19 cellular contexts compared by ENCODE assay signal in genomic region chrX:1529328-1529727, GRCh38. TPM values are rescaled to one million over a fixed set of nuclear protein-coding genes. Genes with fewer than 3 reads are reported as not detected.
DNase-seq lines count a peak whose midpoint lies in the region; ATAC-seq, FAIRE-seq and TF ChIP-seq lines count a peak whose summit lies in the region.
"Had no signal": no experiment of that assay in that cellular context is flagged by ENCODE, and none has a peak within 500 bp of the region (broad histone marks: within the 10 kb centered on the region; RNA-seq: fewer than 3 reads in every experiment).

No MANE protein-coding gene starts in this region.

- FAIRE-seq in GM12892 (lab: Jason Lieb, UNC) (peak; percentile 64), HepG2 (lab: Jason Lieb, UNC) (no peak)
- FAIRE-seq: H1 had no signal

- H3K36me3 ChIP-seq in HepG2 (replicated peaks in 1 of 2; ENCODE audit: control insufficient read depth in 1 of 2, insufficient read depth in 2 of 2, low read length in 2 of 2): no peaks in the 10 kb centered on the region
- H3K36me3 ChIP-seq: MG63 had no signal

- CTCF ChIA-PET in HepG2 (lab: Yijun Ruan, JAX; ENCODE audit: low intra/inter-chr PET ratio, low total read pairs): no interaction called here

- H3K27me3 ChIP-seq in HepG2 (ENCODE audit: control insufficient read depth in 1 of 2, insufficient read depth in 2 of 2, low read length in 2 of 2): no peaks in the 10 kb centered on the region

- H3K27ac ChIP-seq in HepG2 (ENCODE audit: extremely low read length, insufficient read depth, low read length): no peak overlapping the region

- H3K36me3 Mint-ChIP-seq in activated T-cell treated with anti-CD3 and anti-CD28 coated beads, Interleukin-2, amount 50 U/mL, for 24 hours (ENCODE audit: low read depth): peaks cover 5% of the 10 kb centered on the region
- no peaks in the 10 kb centered on the region for H3K36me3 Mint-ChIP-seq in activated T-cell treated with anti-CD3 and anti-CD28 coated beads, Interleukin-2, amount 50 U/mL, for 4 hours (ENCODE audit: insufficient read depth)
- H3K36me3 Mint-ChIP-seq in chondrocyte (ENCODE audit: low read depth): no peaks in the 10 kb centered on the region
- peaks cover 2% of the 10 kb centered on the region for H3K36me3 Mint-ChIP-seq in stimulated activated effector memory CD8-positive, alpha-beta T cell treated with anti-CD3 and anti-CD28 coated beads, Interleukin-12 subunit alpha, Interleukin-12 subunit beta, amount 100 ng/mL, for 72 hours
- H3K36me3 Mint-ChIP-seq in activated naive CD8-positive, alpha-beta T cell treated with anti-CD3 and anti-CD28 coated beads for 36 hours: no peaks in the 10 kb centered on the region

- intact Hi-C loops in HepG2 (cut with micrococcal nuclease; ENCODE audit: unreplicated experiment): no loop called here

- TF ChIP-seq CTCF in chondrocyte (IDR thresholded peaks at IDR 0.05) (no peak), HepG2 (CRISPR knock-in tag; IDR thresholded peaks at IDR 0.05) (no peak)

- TF ChIP-seq RAD21 in HepG2 (CRISPR knock-in tag; IDR thresholded peaks at IDR 0.05): no peak

- TF ChIP-seq POLR2A in GM12892 (IDR thresholded peaks at IDR 0.05; ENCODE audit: low read depth, low read length) (no peak; the same call in 1 of the 2 replicates), HepG2 (IDR thresholded peaks at IDR 0.05; ENCODE audit: insufficient read depth in 1 of 2, low read depth in 2 of 2, low read length in 2 of 2) (no peak)

- POLR2A ChIA-PET in HepG2 (lab: Yijun Ruan, JAX): no interaction called here

- H3K9me3 ChIP-seq in HepG2 (ENCODE audit: low read length): no peaks in the 10 kb centered on the region; the same call in 1 of the 2 replicates

- no peak for ATAC-seq in activated T-cell treated with anti-CD3 and anti-CD28 coated beads, Interleukin-2, amount 50 U/mL, for 4 hours
- peak; percentile 58 for ATAC-seq in stimulated activated effector memory CD8-positive, alpha-beta T cell treated with anti-CD3 and anti-CD28 coated beads, Interleukin-12 subunit alpha, Interleukin-12 subunit beta, amount 100 ng/mL, for 72 hours
- ATAC-seq in HepG2 (no peak), HG03442 (IDR thresholded peaks at IDR 0.05; ENCODE audit: unreplicated experiment) (no peak)

- H2AFZ ChIP-seq in HepG2 (ENCODE audit: low read length): no peak overlapping the region

- no peaks in the 10 kb centered on the region for H4K20me1 ChIP-seq in HepG2 (ENCODE audit: insufficient read depth, low read length)

- no CpG with 5 or more reads among the region's 2 CpGs for WGBS in HepG2 (ENCODE audit: low lambda C conversion rate)

- no peak overlapping the region for H3K4me2 ChIP-seq in HepG2 (ENCODE audit: low read depth, low read length)

- peak; percentile 30 for DNase-seq in activated T-cell treated with anti-CD3 and anti-CD28 coated beads, Interleukin-2, amount 50 U/mL, for 24 hours
- no peak for DNase-seq in activated T-cell treated with anti-CD3 and anti-CD28 coated beads, Interleukin-2, amount 50 U/mL, for 4 hours
- DNase-seq in GM12892 (ENCODE audit: insufficient read length) (no peak), chondrocyte (ENCODE audit: low spot score) (peak; percentile 27), HepG2 (ENCODE audit: low spot score) (no peak)
- DNase-seq in stimulated activated effector memory CD8-positive, alpha-beta T cell treated with anti-CD3 and anti-CD28 coated beads, Interleukin-12 subunit alpha, Interleukin-12 subunit beta, amount 100 ng/mL, for 72 hours (ENCODE audit: low spot score in 2 of 2): peak in 1 of 2 donors; percentile 74
- no peak for DNase-seq in activated naive CD8-positive, alpha-beta T cell treated with anti-CD3 and anti-CD28 coated beads for 36 hours
- DNase-seq: ACHN; CD4-positive, alpha-beta memory T cell; DMS79; GDM1; KG1; MG63; NCI-H1105; NCI-H187; NCI-H446; NCI-H748 treated with DMSO at 0.1 percent for 48 hours had no signal

- H3K79me2 ChIP-seq in HepG2 (ENCODE audit: insufficient read depth, low read length): no peaks in the 10 kb centered on the region

- H3K4me3 ChIP-seq in HepG2 (replicated peaks in 1 of 3; ENCODE audit: insufficient read depth in 1 of 3, low read depth in 2 of 3, low read length in 3 of 3): no peak overlapping the region
- H3K4me3 ChIP-seq: MG63 had no signal

- BruUV-seq in HepG2 (replicated peaks; lab: Mats Ljungman, UMichigan): no TSS peak

- peaks cover 7% of the 10 kb centered on the region for H3K4me1 Mint-ChIP-seq in activated T-cell treated with anti-CD3 and anti-CD28 coated beads, Interleukin-2, amount 50 U/mL, for 24 hours (ENCODE audit: low read depth)
- H3K4me1 Mint-ChIP-seq in activated T-cell treated with anti-CD3 and anti-CD28 coated beads, Interleukin-2, amount 50 U/mL, for 4 hours (ENCODE audit: low read depth): peaks cover 8% of the 10 kb centered on the region
- H3K4me1 Mint-ChIP-seq in chondrocyte (ENCODE audit: low read depth): no peaks in the 10 kb centered on the region
- H3K4me1 Mint-ChIP-seq in stimulated activated effector memory CD8-positive, alpha-beta T cell treated with anti-CD3 and anti-CD28 coated beads, Interleukin-12 subunit alpha, Interleukin-12 subunit beta, amount 100 ng/mL, for 72 hours: peaks cover 6% of the 10 kb centered on the region
- H3K4me1 Mint-ChIP-seq in activated naive CD8-positive, alpha-beta T cell treated with anti-CD3 and anti-CD28 coated beads for 36 hours: no peaks in the 10 kb centered on the region

- TF ChIP-seq EP300 in HepG2 (IDR thresholded peaks at IDR 0.05; ENCODE audit: low read depth in 2 of 2, low read length in 2 of 2) (no peak), HepG2 (CRISPR knock-in tag; IDR thresholded peaks at IDR 0.05; ENCODE audit: borderline replicate concordance) (no peak)

- H3K4me1 ChIP-seq in HepG2 (ENCODE audit: insufficient read depth, low read length): peaks cover 2% of the 10 kb centered on the region

- in situ Hi-C loops in HepG2 (cut with HindIII; ENCODE audit: extremely low pct_ligation_motif_present, low pct_unique_long_range_greater_than_20kb): no loop called here

- no peak overlapping the region for H3K27ac Mint-ChIP-seq in activated T-cell treated with anti-CD3 and anti-CD28 coated beads, Interleukin-2, amount 50 U/mL, for 24 hours
- H3K27ac Mint-ChIP-seq in chondrocyte (ENCODE audit: unreplicated experiment): no peak overlapping the region
- no peak overlapping the region for H3K27ac Mint-ChIP-seq in stimulated activated effector memory CD8-positive, alpha-beta T cell treated with anti-CD3 and anti-CD28 coated beads, Interleukin-12 subunit alpha, Interleukin-12 subunit beta, amount 100 ng/mL, for 72 hours
- no peak overlapping the region for H3K27ac Mint-ChIP-seq in activated naive CD8-positive, alpha-beta T cell treated with anti-CD3 and anti-CD28 coated beads for 36 hours
- H3K27ac Mint-ChIP-seq: CD4-positive, alpha-beta memory T cell had no signal

- H3K9me3 Mint-ChIP-seq in activated T-cell treated with anti-CD3 and anti-CD28 coated beads, Interleukin-2, amount 50 U/mL, for 24 hours: no peaks in the 10 kb centered on the region
- H3K9me3 Mint-ChIP-seq in activated T-cell treated with anti-CD3 and anti-CD28 coated beads, Interleukin-2, amount 50 U/mL, for 4 hours: no peaks in the 10 kb centered on the region
- no peaks in the 10 kb centered on the region for H3K9me3 Mint-ChIP-seq in chondrocyte (ENCODE audit: low read depth)
- no peaks in the 10 kb centered on the region for H3K9me3 Mint-ChIP-seq in stimulated activated effector memory CD8-positive, alpha-beta T cell treated with anti-CD3 and anti-CD28 coated beads, Interleukin-12 subunit alpha, Interleukin-12 subunit beta, amount 100 ng/mL, for 72 hours
- H3K9me3 Mint-ChIP-seq in activated naive CD8-positive, alpha-beta T cell treated with anti-CD3 and anti-CD28 coated beads for 36 hours: no peaks in the 10 kb centered on the region
- H3K9me3 Mint-ChIP-seq: CD4-positive, alpha-beta memory T cell had no signal

- no peak overlapping the region for H3K9ac ChIP-seq in HepG2 (ENCODE audit: insufficient read depth, low read depth, low read length)

- no peaks in the 10 kb centered on the region for H3K27me3 Mint-ChIP-seq in activated T-cell treated with anti-CD3 and anti-CD28 coated beads, Interleukin-2, amount 50 U/mL, for 24 hours
- no peaks in the 10 kb centered on the region for H3K27me3 Mint-ChIP-seq in activated T-cell treated with anti-CD3 and anti-CD28 coated beads, Interleukin-2, amount 50 U/mL, for 4 hours (ENCODE audit: low read depth)
- no peaks in the 10 kb centered on the region for H3K27me3 Mint-ChIP-seq in chondrocyte (ENCODE audit: low read depth)
- H3K27me3 Mint-ChIP-seq in activated naive CD8-positive, alpha-beta T cell treated with anti-CD3 and anti-CD28 coated beads for 36 hours: no peaks in the 10 kb centered on the region
- H3K27me3 Mint-ChIP-seq: CD4-positive, alpha-beta memory T cell had no signal

- no peak overlapping the region for H3K4me3 Mint-ChIP-seq in activated T-cell treated with anti-CD3 and anti-CD28 coated beads, Interleukin-2, amount 50 U/mL, for 24 hours
- H3K4me3 Mint-ChIP-seq in activated T-cell treated with anti-CD3 and anti-CD28 coated beads, Interleukin-2, amount 50 U/mL, for 4 hours: no peak overlapping the region
- H3K4me3 Mint-ChIP-seq in chondrocyte (ENCODE audit: unreplicated experiment): no peak overlapping the region
- no peak overlapping the region for H3K4me3 Mint-ChIP-seq in stimulated activated effector memory CD8-positive, alpha-beta T cell treated with anti-CD3 and anti-CD28 coated beads, Interleukin-12 subunit alpha, Interleukin-12 subunit beta, amount 100 ng/mL, for 72 hours
- H3K4me3 Mint-ChIP-seq in activated naive CD8-positive, alpha-beta T cell treated with anti-CD3 and anti-CD28 coated beads for 36 hours: no peak overlapping the region
- H3K4me3 Mint-ChIP-seq: CD4-positive, alpha-beta memory T cell had no signal

RNA-seq across cellular contexts. Expression of gene P2RY8, which starts 7.7 kb away (rescaled TPM):
- total RNA-seq in activated T-cell treated with anti-CD3 and anti-CD28 coated beads, Interleukin-2, amount 50 U/mL, for 4 hours: 10 to 100 TPM; 14.4 to 22.2 (median 18.4) TPM
- polyA plus RNA-seq in GM12892 (2012; ENCODE audit: missing spikeins): 31.4 TPM
- total RNA-seq in chondrocyte: not detected in 3 replicates
- total RNA-seq in HepG2 (2016; rRNA removed; fragmentation: Illumina TruSeq; extraction: Trizol): 0.66 and 1.0 TPM in 2 replicates
- total RNA-seq in HepG2 (2016; cell fraction: cytosol; rRNA removed; fragmentation: Illumina TruSeq; extraction: Trizol; ENCODE audit: low read depth): 0.09 and 0.10 TPM in 2 replicates
- 0.68 and 1.1 TPM in 2 replicates for total RNA-seq in HepG2 (2016; cell fraction: insoluble cytoplasmic fraction; rRNA removed; fragmentation: Illumina TruSeq; extraction: Trizol)
- total RNA-seq in HepG2 (2016; cell fraction: membrane; rRNA removed; fragmentation: Illumina TruSeq; extraction: Trizol): 0.31 and 0.34 TPM in 2 replicates
- 1.0 and 1.6 TPM in 2 replicates for total RNA-seq in HepG2 (2016; cell fraction: nucleus; rRNA removed; fragmentation: Illumina TruSeq; extraction: Trizol)
- polyA plus RNA-seq in HepG2 (2011; rRNA removed): 1.3 and 3.1 TPM in 2 replicates
- polyA plus RNA-seq in HepG2 (2011; cell fraction: cytosol; rRNA removed): 2.0 and 2.3 TPM in 2 replicates
- 1.5 and 1.8 TPM in 2 replicates for polyA plus RNA-seq in HepG2 (2011; cell fraction: nucleus; rRNA removed)
- polyA plus RNA-seq in HepG2 (2012): 2.1 and 2.4 TPM in 2 replicates
- 0.08 and 0.09 TPM in 2 replicates for polyA plus RNA-seq in HepG2 (2016; cell fraction: cytosol; fragmentation: Illumina TruSeq; extraction: Trizol; ENCODE audit: low read depth)
- 0.65 and 0.91 TPM in 2 replicates for polyA plus RNA-seq in HepG2 (2016; cell fraction: insoluble cytoplasmic fraction; fragmentation: Illumina TruSeq; extraction: Trizol; ENCODE audit: low read depth)
- polyA plus RNA-seq in HepG2 (2016; cell fraction: membrane; fragmentation: Illumina TruSeq; extraction: Trizol; ENCODE audit: low read depth): 0.16 and 0.28 TPM in 2 replicates
- polyA plus RNA-seq in HepG2 (2016; cell fraction: nucleus; fragmentation: Illumina TruSeq; extraction: Trizol; ENCODE audit: insufficient read depth, low read depth): 2.0 and 2.3 TPM in 2 replicates
- polyA minus RNA-seq in HepG2 (2011; rRNA and poly(A)+ RNA removed; ENCODE audit: low replicate concordance): 0.09 and 7.8 TPM in 2 replicates
- 2.4 and 2.6 TPM in 2 replicates for polyA minus RNA-seq in HepG2 (2011; cell fraction: cytosol; rRNA and poly(A)+ RNA removed)
- 1.4 and 2.2 TPM in 2 replicates for polyA minus RNA-seq in HepG2 (2011; cell fraction: nucleus; rRNA and poly(A)+ RNA removed)
- 10 to 100 TPM; 12.5 to 13.3 TPM for total RNA-seq in activated naive CD8-positive, alpha-beta T cell treated with anti-CD3 and anti-CD28 coated beads for 36 hours

Comparison
In these comparisons a context has a peak if more than half of its experiments do, and no peak if none do; other contexts are left out.
1. DNase-seq: peak in activated T-cell treated with anti-CD3 and anti-CD28 coated beads, Interleukin-2, amount 50 U/mL, for 24 hours (single experiment) and chondrocyte (single experiment); none in activated T-cell treated with anti-CD3 and anti-CD28 coated beads, Interleukin-2, amount 50 U/mL, for 4 hours (single experiment), GM12892 (single experiment), HepG2 (single experiment) and activated naive CD8-positive, alpha-beta T cell treated with anti-CD3 and anti-CD28 coated beads for 36 hours (single experiment).